In genomic region chr18:78788161-78788560, GRCh38 we compare ENCODE assay signal across 22 cellular contexts.
"Had no signal": no experiment of that assay in that cellular context is flagged by ENCODE, and none has a peak within 500 bp of the region (broad histone marks: within the 10 kb centered on the region; RNA-seq: fewer than 3 reads in every experiment).

No MANE protein-coding gene starts in this region.

- H3K4me3 ChIP-seq: SJSA1, SK-N-MC had no signal

- H3K4me1 ChIP-seq: SJSA1 had no signal

- DNase-seq: KBM-7, MV-4-11, NCI-H1048, NCI-H1105, NCI-H1417, NCI-H1436 treated with DMSO at 0.1 percent for 48 hours, NCI-H1694 treated with DMSO at 0.1 percent for 48 hours, NCI-H1930, NCI-H2081, NCI-H2171, NCI-H226, NCI-H446, NCI-H510A, NCI-H524 treated with DMSO at 0.1 percent for 48 hours, NCI-H69, NCI-H774, Right ventricle myocardium superior, RPMI8226, SIG-M5 had no signal

- H3K27ac ChIP-seq: HL-60, SJSA1, SK-N-MC had no signal

- H3K36me3 ChIP-seq: SJSA1 had no signal

- H3K27me3 ChIP-seq: SJSA1 had no signal
